In genomic region chr2:6945821-6946220, GRCh38 we compare ENCODE assay signal across 16 cellular contexts. TPM values are rescaled to one million over a fixed set of nuclear protein-coding genes. Genes with fewer than 3 reads are reported as not detected.
DNase-seq lines count a peak whose midpoint lies in the region; ATAC-seq, FAIRE-seq and TF ChIP-seq lines count a peak whose summit lies in the region.
"Had no signal": no experiment of that assay in that cellular context is flagged by ENCODE, and none has a peak within 500 bp of the region (broad histone marks: within the 10 kb centered on the region; RNA-seq: fewer than 3 reads in every experiment).

No MANE protein-coding gene starts in this region.

- intact Hi-C loops in CD8-positive, alpha-beta T cell (cut with DNase I, micrococcal nuclease) = no loop called here

- H3K14ac ChIP-seq in trophoblast cell (ENCODE audit: low read length) = no peak overlapping the region

- ATAC-seq in CD8-positive, alpha-beta T cell = no peak
- ATAC-seq in GM21528 (IDR thresholded peaks at IDR 0.05; ENCODE audit: low FRiP score, unreplicated experiment) = peak; percentile 6
- no peak for ATAC-seq in GM23338
- ATAC-seq: HepG2, T-helper 17 cell had no signal

- no peak overlapping the region for H3K4me3 Mint-ChIP-seq in CD8-positive, alpha-beta T cell
- H3K4me3 Mint-ChIP-seq in astrocyte (ENCODE audit: unreplicated experiment) = no peak overlapping the region
- no peak overlapping the region for H3K4me3 Mint-ChIP-seq in nephron
- H3K4me3 Mint-ChIP-seq in GM23338 = no peak overlapping the region
- H3K4me3 Mint-ChIP-seq: T-helper 17 cell had no signal

- H3K9ac ChIP-seq in astrocyte (ENCODE audit: low read length) (no peak overlapping the region), trophoblast cell (ENCODE audit: low read length) (no peak overlapping the region)

- peaks cover 52% of the 10 kb centered on the region for H3K4me1 Mint-ChIP-seq in CD8-positive, alpha-beta T cell (ENCODE audit: low read depth)
- H3K4me1 Mint-ChIP-seq in astrocyte (ENCODE audit: low read depth, unreplicated experiment) (peaks cover 4% of the 10 kb centered on the region), nephron (peaks cover 37% of the 10 kb centered on the region), GM23338 (peaks cover 6% of the 10 kb centered on the region)

- H3K23ac ChIP-seq in trophoblast cell (ENCODE audit: low read length) = no peak overlapping the region

- H3K27ac ChIP-seq in CD8-positive, alpha-beta T cell (ENCODE audit: low read depth, low read length) = no peak overlapping the region
- H3K27ac ChIP-seq in astrocyte (ENCODE audit: low read depth, low read length) (no peak overlapping the region), GM23338 (ENCODE audit: low read depth) (no peak overlapping the region), trophoblast cell (ENCODE audit: low read depth, low read length) (no peak overlapping the region)
- H3K27ac ChIP-seq: right lobe of liver had no signal

- no peak for DNase-seq in CD8-positive, alpha-beta T cell
- DNase-seq in astrocyte (ENCODE audit: low read depth) = no peak
- DNase-seq in GM23338 (ENCODE audit: low spot score) = no peak
- no peak for DNase-seq in LoVo (ENCODE audit: low spot score)
- DNase-seq in NCI-H524 (lab: John Stamatoyannopoulos, UW) = no peak
- no peak for DNase-seq in trophoblast cell
- DNase-seq: Calu3, dermis blood vessel endothelial cell, NCI-H1105 treated with DMSO at 0.1 percent for 48 hours, NCI-H345, right lobe of liver, T-helper 17 cell had no signal

- H3K36me3 ChIP-seq in CD8-positive, alpha-beta T cell (ENCODE audit: insufficient read depth, low read length) = peaks cover 15% of the 10 kb centered on the region
- no peaks in the 10 kb centered on the region for H3K36me3 ChIP-seq in astrocyte (ENCODE audit: insufficient read depth, low read length)
- H3K36me3 ChIP-seq in GM23338 (ENCODE audit: insufficient read depth) = no peaks in the 10 kb centered on the region
- H3K36me3 ChIP-seq in trophoblast cell (ENCODE audit: control insufficient read depth in 1 of 2, insufficient read depth in 2 of 2, low read length in 2 of 2) = peaks cover 4 to 9% of the 10 kb centered on the region in 2 experiments
- H3K36me3 ChIP-seq: right lobe of liver had no signal

- H2AFZ ChIP-seq in astrocyte (ENCODE audit: low read depth, low read length) (no peak overlapping the region), GM23338 (no peak overlapping the region), trophoblast cell (ENCODE audit: insufficient read depth, low read length, poor library complexity) (no peak overlapping the region)

- no peak overlapping the region for H2AK5ac ChIP-seq in trophoblast cell (ENCODE audit: low read length)

- no peak overlapping the region for H2BK120ac ChIP-seq in trophoblast cell (ENCODE audit: insufficient read depth, low read length, poor library complexity)

- no peak for FAIRE-seq in astrocyte (lab: Jason Lieb, UNC)
- FAIRE-seq: HepG2, keratinocyte had no signal

- H4K8ac ChIP-seq in trophoblast cell (ENCODE audit: low read depth, low read length) = no peak overlapping the region

- H4K20me1 ChIP-seq in astrocyte (ENCODE audit: insufficient read depth, low read length) = peaks cover 27% of the 10 kb centered on the region
- H4K20me1 ChIP-seq in GM23338 (replicated peaks; ENCODE audit: insufficient read depth) = no peaks in the 10 kb centered on the region

- no peak for TF ChIP-seq CTCF in CD8-positive, alpha-beta T cell (IDR thresholded peaks at IDR 0.05)
- no peak for TF ChIP-seq CTCF in astrocyte (IDR thresholded peaks at IDR 0.05; ENCODE audit: insufficient read depth, low read depth, low read length)
- no peak for TF ChIP-seq CTCF in nephron (IDR thresholded peaks at IDR 0.05; ENCODE audit: unreplicated experiment in 3 of 3)
- TF ChIP-seq CTCF in GM23338 (conservative IDR thresholded peaks at IDR 0.05; ENCODE audit: low read depth in 2 of 2) = no peak

- H3K18ac ChIP-seq in trophoblast cell (ENCODE audit: low read length) = no peak overlapping the region

- H3K27ac Mint-ChIP-seq in CD8-positive, alpha-beta T cell = peak overlapping the region; percentile 58
- H3K27ac Mint-ChIP-seq in astrocyte (ENCODE audit: unreplicated experiment) (peak overlapping the region; percentile 50), nephron (peak overlapping the region; percentile 2 to 47 (median 31)), GM23338 (no peak overlapping the region)
- H3K27ac Mint-ChIP-seq: T-helper 17 cell had no signal

- H3K79me2 ChIP-seq in astrocyte (ENCODE audit: insufficient read depth, low read length) (no peaks in the 10 kb centered on the region), GM23338 (replicated peaks; ENCODE audit: insufficient read depth) (no peaks in the 10 kb centered on the region), trophoblast cell (ENCODE audit: control insufficient read depth, insufficient read depth, low read length, poor library complexity) (no peaks in the 10 kb centered on the region)

- H3F3A ChIP-seq in GM23338 (replicated peaks; ENCODE audit: low read depth) = no peaks in the 10 kb centered on the region

- H3K4ac ChIP-seq in trophoblast cell (ENCODE audit: low read depth, low read length) = no peak overlapping the region

- no peak overlapping the region for H4K91ac ChIP-seq in trophoblast cell (ENCODE audit: low read depth, low read length)

- H3K9me3 ChIP-seq in CD8-positive, alpha-beta T cell (ENCODE audit: low read length) = no peaks in the 10 kb centered on the region
- H3K9me3 ChIP-seq in astrocyte (ENCODE audit: insufficient read depth, low read depth, low read length) = no peaks in the 10 kb centered on the region
- H3K9me3 ChIP-seq in trophoblast cell (ENCODE audit: insufficient read depth, low read depth, low read length) = no peaks in the 10 kb centered on the region
- H3K9me3 ChIP-seq: right lobe of liver had no signal

- H3K4me1 ChIP-seq in CD8-positive, alpha-beta T cell (ENCODE audit: insufficient read depth, low read length) = peaks cover 3% of the 10 kb centered on the region
- H3K4me1 ChIP-seq in astrocyte (ENCODE audit: insufficient read depth, low read length) (peaks cover 7% of the 10 kb centered on the region), GM23338 (ENCODE audit: insufficient read depth) (peaks cover 4% of the 10 kb centered on the region), trophoblast cell (ENCODE audit: control insufficient read depth in 1 of 2, insufficient read depth in 2 of 2, low read length in 2 of 2) (no peaks in the 10 kb centered on the region)
- H3K4me1 ChIP-seq: right lobe of liver had no signal

- no peaks in the 10 kb centered on the region for H3K9me3 Mint-ChIP-seq in CD8-positive, alpha-beta T cell
- no peaks in the 10 kb centered on the region for H3K9me3 Mint-ChIP-seq in astrocyte (ENCODE audit: unreplicated experiment)
- no peaks in the 10 kb centered on the region for H3K9me3 Mint-ChIP-seq in nephron
- H3K9me3 Mint-ChIP-seq in GM23338 = no peaks in the 10 kb centered on the region; the same call in 2 of the 3 replicates

- no peak overlapping the region for H2BK12ac ChIP-seq in trophoblast cell (ENCODE audit: low read length)

- H2BK5ac ChIP-seq in trophoblast cell (ENCODE audit: low read depth, low read length, poor library complexity) = no peak overlapping the region

- peaks cover 70% of the 10 kb centered on the region for H3K36me3 Mint-ChIP-seq in CD8-positive, alpha-beta T cell
- H3K36me3 Mint-ChIP-seq in astrocyte (ENCODE audit: low read depth, unreplicated experiment) (peaks cover 14% of the 10 kb centered on the region), nephron (ENCODE audit: low read depth) (peaks cover 56% of the 10 kb centered on the region), GM23338 (ENCODE audit: low read depth) (peaks cover 23% of the 10 kb centered on the region)

- no peaks in the 10 kb centered on the region for H3K79me1 ChIP-seq in trophoblast cell (ENCODE audit: low read length)

- H3K4me3 ChIP-seq in CD8-positive, alpha-beta T cell (ENCODE audit: low read depth, low read length) = no peak overlapping the region
- no peak overlapping the region for H3K4me3 ChIP-seq in astrocyte (ENCODE audit: insufficient read depth, low read depth, low read length)
- H3K4me3 ChIP-seq in GM23338 = no peak overlapping the region
- H3K4me3 ChIP-seq in trophoblast cell (ENCODE audit: low read depth, low read length) = no peak overlapping the region
- H3K4me3 ChIP-seq: right lobe of liver had no signal

- no peaks in the 10 kb centered on the region for H3K27me3 Mint-ChIP-seq in CD8-positive, alpha-beta T cell (ENCODE audit: low read depth)
- H3K27me3 Mint-ChIP-seq in astrocyte (ENCODE audit: low read depth, unreplicated experiment) (no peaks in the 10 kb centered on the region), nephron (ENCODE audit: low read depth) (no peaks in the 10 kb centered on the region), GM23338 (ENCODE audit: insufficient read depth, low read depth, poor library complexity) (peaks cover 6% of the 10 kb centered on the region)
- H3K27me3 Mint-ChIP-seq: T-helper 17 cell had no signal

- H3K9me2 ChIP-seq in GM23338 (ENCODE audit: insufficient read depth) = no peaks in the 10 kb centered on the region

- H3K4me2 ChIP-seq in astrocyte (ENCODE audit: low read length) = no peak overlapping the region
- H3K4me2 ChIP-seq in GM23338 = no peak overlapping the region
- H3K4me2 ChIP-seq in trophoblast cell (ENCODE audit: low read length) = no peak overlapping the region

- POLR2A ChIA-PET in CD8-positive, alpha-beta T cell (lab: Charles Lee) = no interaction called here

- H3K27me3 ChIP-seq in CD8-positive, alpha-beta T cell (ENCODE audit: insufficient read depth, low read length) = no peaks in the 10 kb centered on the region
- H3K27me3 ChIP-seq in astrocyte (ENCODE audit: insufficient read depth, low read length) (peaks cover 33% of the 10 kb centered on the region), GM23338 (ENCODE audit: insufficient read depth) (no peaks in the 10 kb centered on the region), trophoblast cell (ENCODE audit: insufficient read depth, low read length) (no peaks in the 10 kb centered on the region)
- H3K27me3 ChIP-seq: right lobe of liver had no signal

- no peak overlapping the region for H4K12ac ChIP-seq in trophoblast cell (ENCODE audit: low read depth, low read length)

- CTCF ChIA-PET in CD8-positive, alpha-beta T cell (lab: Charles Lee) = interaction anchor here (1.0 to 1.6 kb wide), 3 partner anchors 30 to 151 kb away, joined by 3 to 4 read pairs (median 3); no protein-coding TSS in a partner anchor

TF ChIP-seq in GM23338, 12 proteins besides CTCF, POLR2A, EP300 and RAD21 (continues in another document):
- TF ChIP-seq POLR2AphosphoS5 (IDR thresholded peaks at IDR 0.05; ENCODE audit: low read depth) (no peak), ZNF114 (CRISPR knock-in tag; IDR thresholded peaks at IDR 0.05) (no peak), CREB1 (CRISPR knock-in tag; IDR thresholded peaks at IDR 0.05; ENCODE audit: low read depth) (no peak), STAT1 (IDR thresholded peaks at IDR 0.05; ENCODE audit: unreplicated experiment) (no peak), JUNB (IDR thresholded peaks at IDR 0.05; ENCODE audit: unreplicated experiment) (no peak)

RNA-seq across cellular contexts. Expression of gene RNF144A, which starts 28.6 kb away (rescaled TPM):
- total RNA-seq in CD8-positive, alpha-beta T cell = 10 to 100 TPM; 25.8 to 28.8 TPM
- total RNA-seq in astrocyte = 2.9 and 4.9 TPM in 2 replicates
- 12.5 and 14.7 TPM in 2 replicates for total RNA-seq in GM23338 (2014; rRNA removed; shearing (Covaris generic))
- polyA plus RNA-seq in GM23338 (2016; fragmentation: Nextera tagmentation; extraction: Ambion mirVana) = 2.8 and 2.9 TPM in 2 replicates
- 9.2 and 9.3 TPM in 2 replicates for polyA plus RNA-seq in trophoblast cell (2013)
